12 cellular contexts compared by ENCODE assay signal in genomic region chr17:61405047-61405685, GRCh38. TPM values are rescaled to one million over a fixed set of nuclear protein-coding genes. Genes with fewer than 3 reads are reported as not detected.
DNase-seq lines count a peak whose midpoint lies in the region; ATAC-seq and TF ChIP-seq lines count a peak whose summit lies in the region.
"Had no signal": no experiment of that assay in that cellular context is flagged by ENCODE, and none has a peak within 500 bp of the region (broad histone marks: within the 10 kb centered on the region; RNA-seq: fewer than 3 reads in every experiment).

No MANE protein-coding gene starts in this region.

- peaks cover 37% of the 10 kb centered on the region for H3K4me1 Mint-ChIP-seq in activated CD8-positive, alpha-beta T cell treated with anti-CD3 and anti-CD28 coated beads for 36 hours (ENCODE audit: low read depth)
- H3K4me1 Mint-ChIP-seq in activated CD8-positive, alpha-beta T cell treated with anti-CD3 and anti-CD28 coated beads, Interleukin-2, amount 10 ng/mL, durations not matched to agents 7 days and 5 days (ENCODE audit: low read depth): peaks cover 33% of the 10 kb centered on the region

- H3K4me3 ChIP-seq in dorsolateral prefrontal cortex: peak overlapping the region in 48 of 59 donors; percentile 2 to 64 (median 35)
- H3K4me3 ChIP-seq in lung: peak overlapping the region; percentile 61
- H3K4me3 ChIP-seq in thyroid gland (replicated peaks in 1 of 3): peak overlapping the region in 1 of 3 donors; percentile 18
- H3K4me3 ChIP-seq: A549 had no signal

- H3K4me1 ChIP-seq in lung (ENCODE audit: control insufficient read depth in 2 of 2, insufficient read depth in 2 of 2, low read length in 2 of 2) (peaks cover 0 to 11% of the 10 kb centered on the region in 2 donors), thyroid gland (peaks cover 20 to 81% of the 10 kb centered on the region in 2 donors)

- H3K27ac Mint-ChIP-seq in activated CD8-positive, alpha-beta T cell treated with anti-CD3 and anti-CD28 coated beads for 36 hours: no peak overlapping the region
- H3K27ac Mint-ChIP-seq in activated CD8-positive, alpha-beta T cell treated with anti-CD3 and anti-CD28 coated beads, Interleukin-2, amount 10 ng/mL, durations not matched to agents 7 days and 5 days: no peak overlapping the region
- H3K27ac Mint-ChIP-seq: dendritic cell treated with granulocyte-macrophage colony-stimulating factor and Interleukin-4, amounts not matched to agents 40 ng/mL and 50 ng/mL, for 4 days had no signal

- no peak for DNase-seq in activated CD8-positive, alpha-beta T cell treated with anti-CD3 and anti-CD28 coated beads for 36 hours
- DNase-seq in activated CD8-positive, alpha-beta T cell treated with anti-CD3 and anti-CD28 coated beads, Interleukin-2, amount 10 ng/mL, durations not matched to agents 7 days and 5 days: no peak
- DNase-seq in dorsolateral prefrontal cortex: peak in 2 of 10 donors; percentile 23 to 39
- no peak for DNase-seq in lung (ENCODE audit: low spot score)
- DNase-seq in thyroid gland: no peak
- DNase-seq in SW480 (ENCODE audit: low spot score): no peak

- peaks cover 74% of the 10 kb centered on the region for H3K27me3 Mint-ChIP-seq in activated CD8-positive, alpha-beta T cell treated with anti-CD3 and anti-CD28 coated beads for 36 hours
- peaks cover 78% of the 10 kb centered on the region for H3K27me3 Mint-ChIP-seq in activated CD8-positive, alpha-beta T cell treated with anti-CD3 and anti-CD28 coated beads, Interleukin-2, amount 10 ng/mL, durations not matched to agents 7 days and 5 days (ENCODE audit: low read depth)

- H3K9me3 ChIP-seq in lung (ENCODE audit: control insufficient read depth in 2 of 2, insufficient read depth in 1 of 2, low read length in 1 of 2) (peaks cover 0 to 7% of the 10 kb centered on the region in 2 donors), thyroid gland (no peaks in the 10 kb centered on the region)
- H3K9me3 ChIP-seq: A549 had no signal

- intact Hi-C loops in activated CD8-positive, alpha-beta T cell treated with anti-CD3 and anti-CD28 coated beads for 36 hours (cut with micrococcal nuclease): no loop called here
- intact Hi-C loops in dorsolateral prefrontal cortex (cut with DNase I): loop anchor here in 1 of 2 donors (5.0 kb wide), 1 partner anchor 403 kb away; no protein-coding TSS in a partner anchor
- intact Hi-C loops in thyroid gland (cut with DNase I): no loop called here

- H3K27me3 ChIP-seq in dorsolateral prefrontal cortex (peaks cover 22 to 99% (median 93%) of the 10 kb centered on the region in 45 donors), lung (ENCODE audit: control insufficient read depth, insufficient read depth) (no peaks in the 10 kb centered on the region), thyroid gland (peaks cover 24% of the 10 kb centered on the region)

- H3K4me3 Mint-ChIP-seq in activated CD8-positive, alpha-beta T cell treated with anti-CD3 and anti-CD28 coated beads for 36 hours: peak overlapping the region; percentile 31
- H3K4me3 Mint-ChIP-seq in activated CD8-positive, alpha-beta T cell treated with anti-CD3 and anti-CD28 coated beads, Interleukin-2, amount 10 ng/mL, durations not matched to agents 7 days and 5 days: no peak overlapping the region
- H3K4me3 Mint-ChIP-seq: dendritic cell treated with granulocyte-macrophage colony-stimulating factor and Interleukin-4, amounts not matched to agents 40 ng/mL and 50 ng/mL, for 4 days had no signal

- no peaks in the 10 kb centered on the region for H3K9me3 Mint-ChIP-seq in activated CD8-positive, alpha-beta T cell treated with anti-CD3 and anti-CD28 coated beads for 36 hours
- H3K9me3 Mint-ChIP-seq in activated CD8-positive, alpha-beta T cell treated with anti-CD3 and anti-CD28 coated beads, Interleukin-2, amount 10 ng/mL, durations not matched to agents 7 days and 5 days (ENCODE audit: insufficient read depth): no peaks in the 10 kb centered on the region
- H3K9me3 Mint-ChIP-seq: dendritic cell treated with granulocyte-macrophage colony-stimulating factor and Interleukin-4, amounts not matched to agents 40 ng/mL and 50 ng/mL, for 4 days had no signal

- ATAC-seq in activated CD8-positive, alpha-beta T cell treated with anti-CD3 and anti-CD28 coated beads for 36 hours: no peak
- no peak for ATAC-seq in activated CD8-positive, alpha-beta T cell treated with anti-CD3 and anti-CD28 coated beads, Interleukin-2, amount 10 ng/mL, durations not matched to agents 7 days and 5 days
- ATAC-seq in lung (ENCODE audit: insufficient read depth, low FRiP score): no peak
- no peak for ATAC-seq in GM21447 (IDR thresholded peaks at IDR 0.05; ENCODE audit: unreplicated experiment)
- ATAC-seq in HG02885 (IDR thresholded peaks at IDR 0.05; ENCODE audit: poor library complexity, unreplicated experiment): no peak
- ATAC-seq: A549, left lobe of liver had no signal

- CTCF ChIA-PET in activated CD8-positive, alpha-beta T cell treated with anti-CD3 and anti-CD28 coated beads for 36 hours (lab: Charles Lee): interaction anchor here (1.2 to 3.8 kb wide), 3 partner anchors 8 to 14 kb away, joined by 3 to 16 read pairs (median 3); no protein-coding TSS in a partner anchor
- CTCF ChIA-PET in activated CD8-positive, alpha-beta T cell treated with anti-CD3 and anti-CD28 coated beads, Interleukin-2, amount 10 ng/mL, durations not matched to agents 7 days and 5 days (lab: Charles Lee): no interaction called here

- no peaks in the 10 kb centered on the region for H3K36me3 Mint-ChIP-seq in activated CD8-positive, alpha-beta T cell treated with anti-CD3 and anti-CD28 coated beads for 36 hours (ENCODE audit: low read depth)
- peaks cover 2% of the 10 kb centered on the region for H3K36me3 Mint-ChIP-seq in activated CD8-positive, alpha-beta T cell treated with anti-CD3 and anti-CD28 coated beads, Interleukin-2, amount 10 ng/mL, durations not matched to agents 7 days and 5 days (ENCODE audit: low read depth)

- 19 to 30% methylated on average over 50 to 63 of the region's 63 CpGs for WGBS in lung, 2 donors
- 27 to 55% methylated on average over 28 to 51 of the region's 63 CpGs for WGBS in thyroid gland, 2 donors

- TF ChIP-seq CTCF in activated CD8-positive, alpha-beta T cell treated with anti-CD3 and anti-CD28 coated beads for 36 hours (IDR thresholded peaks at IDR 0.05): no peak
- TF ChIP-seq CTCF in dorsolateral prefrontal cortex (IDR thresholded peaks at IDR 0.05 in 54 of 56, conservative IDR thresholded peaks at IDR 0.05 in 2 of 56; ENCODE audit: low read depth in 1 of 56, partially characterized antibody in 56 of 56) (no peak), lung (IDR thresholded peaks at IDR 0.05; ENCODE audit: control extremely low read depth, extremely low read depth) (no peak), thyroid gland (IDR thresholded peaks at IDR 0.05) (no peak)

- peak overlapping the region in 36 of 59 donors; percentile 0 to 85 (median 47) for H3K27ac ChIP-seq in dorsolateral prefrontal cortex
- peak overlapping the region in 1 of 2 donors; percentile 90 for H3K27ac ChIP-seq in lung (ENCODE audit: low read depth in 1 of 2, low read length in 1 of 2)
- H3K27ac ChIP-seq in thyroid gland: peak overlapping the region in 2 of 3 donors; percentile 66 to 79
- H3K27ac ChIP-seq: A549, RWPE1 had no signal

- POLR2A ChIA-PET in activated CD8-positive, alpha-beta T cell treated with anti-CD3 and anti-CD28 coated beads for 36 hours (lab: Charles Lee): interaction anchor here (0.5 to 0.9 kb wide), 2 partner anchors 10 to 254 kb away, joined by 3 to 4 read pairs; no protein-coding TSS in a partner anchor
- POLR2A ChIA-PET in activated CD8-positive, alpha-beta T cell treated with anti-CD3 and anti-CD28 coated beads, Interleukin-2, amount 10 ng/mL, durations not matched to agents 7 days and 5 days (lab: Charles Lee): interaction anchor here (0.6 kb wide), 1 partner anchor 60 kb away, joined by 3 read pairs; no protein-coding TSS in a partner anchor

- H3K36me3 ChIP-seq in lung (ENCODE audit: control insufficient read depth in 2 of 2, insufficient read depth in 2 of 2, low read length in 2 of 2) (peaks cover 0 to 34% of the 10 kb centered on the region in 2 donors), thyroid gland (peaks cover 8 to 22% of the 10 kb centered on the region in 2 donors)

- TF ChIP-seq POLR2A in thyroid gland (IDR thresholded peaks at IDR 0.05): no peak

RNA-seq across cellular contexts. Expression of gene TBX2, which starts 5.5 kb away (rescaled TPM):
- not detected for total RNA-seq in activated CD8-positive, alpha-beta T cell treated with anti-CD3 and anti-CD28 coated beads for 36 hours
- total RNA-seq in activated CD8-positive, alpha-beta T cell treated with anti-CD3 and anti-CD28 coated beads, Interleukin-2, amount 10 ng/mL, durations not matched to agents 7 days and 5 days: not detected
- total RNA-seq in dorsolateral prefrontal cortex: 10 to 100 TPM in 12 of 120 experiments, 1 to 10 TPM in 108; 2.4 to 18.6 (median 6.0) TPM
- total RNA-seq in lung: 100 to 1,000 TPM; 106 to 155 TPM
- 10 to 100 TPM; 44.5 to 52.2 TPM for polyA plus RNA-seq in lung
- 10 to 100 TPM in 2 of 4 donors, 1 to 10 TPM in 2; 5.3 to 20.2 (median 11.0) TPM for total RNA-seq in thyroid gland

RNA-seq across cellular contexts. Expression of gene TBX4, which starts 47.1 kb away (rescaled TPM):
- not detected for total RNA-seq in activated CD8-positive, alpha-beta T cell treated with anti-CD3 and anti-CD28 coated beads for 36 hours
- not detected for total RNA-seq in activated CD8-positive, alpha-beta T cell treated with anti-CD3 and anti-CD28 coated beads, Interleukin-2, amount 10 ng/mL, durations not matched to agents 7 days and 5 days
- total RNA-seq in dorsolateral prefrontal cortex (under 1 TPM in 1 of 120 experiments, not detected in 119; 0.35 TPM), lung (10 to 100 TPM; 28.7 to 53.7 TPM), thyroid gland (under 1 TPM in 1 of 4 donors, not detected in 3; 0.54 TPM)
- 10 to 100 TPM in 1 of 2 donors, 1 to 10 TPM in 1; 6.1 to 15.3 TPM for polyA plus RNA-seq in lung
- total RNA-seq: left lobe of liver had no signal

Comparison
In these comparisons a context has a peak if more than half of its experiments do, and no peak if none do; other contexts are left out.
1. RNA of gene TBX2, which starts 5.5 kb away (total RNA-seq): 106 to 155 TPM in lung; 5.3 to 20.2 TPM in thyroid gland, 2.4 to 18.6 TPM in dorsolateral prefrontal cortex, not detected in activated CD8-positive, alpha-beta T cell treated with anti-CD3 and anti-CD28 coated beads for 36 hours and not detected in activated CD8-positive, alpha-beta T cell treated with anti-CD3 and anti-CD28 coated beads, Interleukin-2, amount 10 ng/mL, durations not matched to agents 7 days and 5 days; every median in the first group is over 4 times any median in the second.
2. RNA of gene TBX4, which starts 47.1 kb away (total RNA-seq): 28.7 to 53.7 TPM in lung; not detected in activated CD8-positive, alpha-beta T cell treated with anti-CD3 and anti-CD28 coated beads for 36 hours, not detected in activated CD8-positive, alpha-beta T cell treated with anti-CD3 and anti-CD28 coated beads, Interleukin-2, amount 10 ng/mL, durations not matched to agents 7 days and 5 days, 0.35 TPM in dorsolateral prefrontal cortex and 0.54 TPM in thyroid gland; every median in the first group is over 10 times any median in the second.